ENCODE assay signal across 35 cellular contexts in genomic region chr9:71322311-71322710, GRCh38.
"Had no signal": no experiment of that assay in that cellular context is flagged by ENCODE, and none has a peak within 500 bp of the region (broad histone marks: within the 10 kb centered on the region; RNA-seq: fewer than 3 reads in every experiment).

No MANE protein-coding gene starts in this region.

- DNase-seq: Kasumi-1, MG63, MM.1S, MV-4-11, NCI-H1048, NCI-H1092, NCI-H1092 treated with DMSO at 0.1 percent for 48 hours, NCI-H1105, NCI-H1105 treated with DMSO at 0.1 percent for 48 hours, NCI-H1417, NCI-H1417 treated with DMSO at 0.1 percent for 48 hours, NCI-H1436, NCI-H1436 treated with DMSO at 0.1 percent for 48 hours, NCI-H146, NCI-H1694, NCI-H1694 treated with DMSO at 0.1 percent for 48 hours, NCI-H187, NCI-H187 treated with DMSO at 0.1 percent for 48 hours, NCI-H1930, NCI-H2029, NCI-H2029 treated with DMSO at 0.1 percent for 48 hours, NCI-H2081, NCI-H2081 treated with DMSO at 0.1 percent for 48 hours, NCI-H2107, NCI-H2171, NCI-H2171 treated with DMSO at 0.1 percent for 48 hours, NCI-H2227 treated with DMSO at 0.1 percent for 48 hours, NCI-H226, NCI-H345, NCI-H446, NCI-H446 treated with DMSO at 0.1 percent for 48 hours, NCI-H510A, NCI-H510A treated with DMSO at 0.1 percent for 48 hours, NCI-H524, NCI-H524 treated with DMSO at 0.1 percent for 48 hours had no signal

- H3K27me3 ChIP-seq: MG63 had no signal

- H3K9me3 ChIP-seq: MG63 had no signal

- H3K36me3 ChIP-seq: MG63 had no signal

- H3K4me3 ChIP-seq: MG63 had no signal
